Comparison of ENCODE assay signal across 1 cellular context in the genomic region with DNA sequence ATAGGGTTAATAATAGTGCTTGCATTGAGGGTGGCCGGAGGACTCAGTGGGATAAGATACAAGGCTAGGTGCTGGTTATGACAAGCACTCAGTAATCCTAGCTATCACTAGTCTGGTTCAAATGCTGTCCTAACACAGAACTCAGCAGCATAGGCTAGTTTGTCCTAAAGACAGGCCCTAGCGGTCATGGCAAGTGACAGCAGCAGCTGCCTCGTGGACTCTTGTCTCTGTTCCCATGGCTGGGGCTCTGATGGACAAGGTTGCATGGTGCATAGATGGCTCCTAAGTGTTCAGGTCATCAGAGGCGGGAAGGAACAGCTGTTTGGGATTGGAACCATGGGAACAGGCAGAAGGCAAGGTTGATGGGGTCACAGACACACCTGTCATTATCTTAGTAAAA.
TF ChIP-seq lines count a peak whose summit lies in the region.

No MANE protein-coding gene starts in this region.

TF ChIP-seq in HCT116, 20 proteins besides CTCF, POLR2A, EP300 and RAD21 (continued from another document):
- TF ChIP-seq, protein P1, sequence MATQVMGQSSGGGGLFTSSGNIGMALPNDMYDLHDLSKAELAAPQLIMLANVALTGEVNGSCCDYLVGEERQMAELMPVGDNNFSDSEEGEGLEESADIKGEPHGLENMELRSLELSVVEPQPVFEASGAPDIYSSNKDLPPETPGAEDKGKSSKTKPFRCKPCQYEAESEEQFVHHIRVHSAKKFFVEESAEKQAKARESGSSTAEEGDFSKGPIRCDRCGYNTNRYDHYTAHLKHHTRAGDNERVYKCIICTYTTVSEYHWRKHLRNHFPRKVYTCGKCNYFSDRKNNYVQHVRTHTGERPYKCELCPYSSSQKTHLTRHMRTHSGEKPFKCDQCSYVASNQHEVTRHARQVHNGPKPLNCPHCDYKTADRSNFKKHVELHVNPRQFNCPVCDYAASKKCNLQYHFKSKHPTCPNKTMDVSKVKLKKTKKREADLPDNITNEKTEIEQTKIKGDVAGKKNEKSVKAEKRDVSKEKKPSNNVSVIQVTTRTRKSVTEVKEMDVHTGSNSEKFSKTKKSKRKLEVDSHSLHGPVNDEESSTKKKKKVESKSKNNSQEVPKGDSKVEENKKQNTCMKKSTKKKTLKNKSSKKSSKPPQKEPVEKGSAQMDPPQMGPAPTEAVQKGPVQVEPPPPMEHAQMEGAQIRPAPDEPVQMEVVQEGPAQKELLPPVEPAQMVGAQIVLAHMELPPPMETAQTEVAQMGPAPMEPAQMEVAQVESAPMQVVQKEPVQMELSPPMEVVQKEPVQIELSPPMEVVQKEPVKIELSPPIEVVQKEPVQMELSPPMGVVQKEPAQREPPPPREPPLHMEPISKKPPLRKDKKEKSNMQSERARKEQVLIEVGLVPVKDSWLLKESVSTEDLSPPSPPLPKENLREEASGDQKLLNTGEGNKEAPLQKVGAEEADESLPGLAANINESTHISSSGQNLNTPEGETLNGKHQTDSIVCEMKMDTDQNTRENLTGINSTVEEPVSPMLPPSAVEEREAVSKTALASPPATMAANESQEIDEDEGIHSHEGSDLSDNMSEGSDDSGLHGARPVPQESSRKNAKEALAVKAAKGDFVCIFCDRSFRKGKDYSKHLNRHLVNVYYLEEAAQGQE (IDR thresholded peaks at IDR 0.05; ENCODE audit: low read depth) = no peak
TF ChIP-seq in HCT116: peak in this region for 0.
